Comparison of ENCODE assay signal across 19 cellular contexts in the genomic region with DNA sequence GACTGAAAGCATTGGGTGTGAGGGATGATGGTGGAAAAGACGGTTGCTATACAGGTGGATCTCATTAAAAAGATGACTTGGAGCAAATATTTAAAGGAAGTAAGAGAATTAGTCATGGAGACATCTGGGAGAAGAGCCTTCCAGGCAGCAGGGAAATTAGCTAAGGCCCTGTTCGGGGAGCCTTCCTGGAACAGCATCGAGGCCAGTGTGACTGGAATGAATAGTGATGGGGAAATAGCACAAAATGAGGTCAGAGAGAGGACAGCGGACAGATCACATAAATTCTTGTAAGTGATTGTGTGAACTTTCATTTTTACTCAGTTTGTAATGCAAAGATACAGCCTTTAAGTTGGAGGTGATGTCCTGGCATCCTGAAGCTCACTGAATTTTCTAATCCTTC.
DNase-seq lines count a peak whose midpoint lies in the region; ATAC-seq and TF ChIP-seq lines count a peak whose summit lies in the region.
"Had no signal": no experiment of that assay in that cellular context is flagged by ENCODE, and none has a peak within 500 bp of the region (broad histone marks: within the 10 kb centered on the region; RNA-seq: fewer than 3 reads in every experiment).

No MANE protein-coding gene starts in this region.

- WGBS in heart left ventricle, 4 donors = 65 to 79% (median 75%) methylated on average over 4 of the region's 4 CpGs
- 31% methylated on average over 4 of the region's 4 CpGs for WGBS in mesenchymal stem cell
- WGBS in aorta, 2 donors = 87 to 92% methylated on average over 4 of the region's 4 CpGs

- no peaks in the 10 kb centered on the region for H3K4me1 Mint-ChIP-seq in activated CD4-positive, alpha-beta memory T cell treated with anti-CD3 and anti-CD28 coated beads for 36 hours (ENCODE audit: low read depth)
- H3K4me1 Mint-ChIP-seq: T-helper 17 cell had no signal

- H3K27me3 ChIP-seq in heart left ventricle (no peaks in the 10 kb centered on the region), right atrium auricular region (no peaks in the 10 kb centered on the region), brain microvascular endothelial cell (replicated peaks) (no peaks in the 10 kb centered on the region), mesenchymal stem cell (ENCODE audit: control insufficient read depth in 1 of 2, insufficient read depth in 1 of 2, low read length in 2 of 2) (no peaks in the 10 kb centered on the region), aorta (ENCODE audit: control insufficient read depth in 1 of 2, insufficient read depth in 2 of 2, low read length in 1 of 2) (no peaks in the 10 kb centered on the region)
- H3K27me3 ChIP-seq: esophagus squamous epithelium, neutrophil, tibial nerve had no signal

- TF ChIP-seq CTCF in heart left ventricle (IDR thresholded peaks at IDR 0.05) (no peak), right atrium auricular region (IDR thresholded peaks at IDR 0.05) (no peak), brain microvascular endothelial cell (IDR thresholded peaks at IDR 0.05; ENCODE audit: low read depth, low read length, missing control alignments) (no peak)

- H3K27ac ChIP-seq in heart left ventricle (no peak overlapping the region), right atrium auricular region (no peak overlapping the region), brain microvascular endothelial cell (peak overlapping the region; percentile 54), mesenchymal stem cell (ENCODE audit: low read length, poor library complexity, severe bottlenecking) (no peak overlapping the region), aorta (ENCODE audit: low read depth in 1 of 2, low read length in 2 of 2) (no peak overlapping the region)
- H3K27ac ChIP-seq: A549, esophagus squamous epithelium, neutrophil, tibial nerve had no signal

- H3K27me3 Mint-ChIP-seq in activated CD4-positive, alpha-beta memory T cell treated with anti-CD3 and anti-CD28 coated beads for 36 hours = no peaks in the 10 kb centered on the region
- H3K27me3 Mint-ChIP-seq: T-helper 17 cell had no signal

- no peak overlapping the region for H3K27ac Mint-ChIP-seq in activated CD4-positive, alpha-beta memory T cell treated with anti-CD3 and anti-CD28 coated beads for 36 hours
- H3K27ac Mint-ChIP-seq: T-helper 17 cell had no signal

- H3K36me3 ChIP-seq in heart left ventricle = no peaks in the 10 kb centered on the region
- no peaks in the 10 kb centered on the region for H3K36me3 ChIP-seq in right atrium auricular region
- no peaks in the 10 kb centered on the region for H3K36me3 ChIP-seq in brain microvascular endothelial cell (replicated peaks)
- H3K36me3 ChIP-seq in mesenchymal stem cell (ENCODE audit: control insufficient read depth in 1 of 2, insufficient read depth in 2 of 2, low read depth in 1 of 2, low read length in 2 of 2) = no peaks in the 10 kb centered on the region
- H3K36me3 ChIP-seq in aorta (ENCODE audit: control insufficient read depth in 1 of 2, insufficient read depth in 2 of 2, low read length in 1 of 2) = no peaks in the 10 kb centered on the region
- H3K36me3 ChIP-seq: esophagus squamous epithelium, neutrophil, tibial nerve had no signal

- in situ Hi-C loops in brain microvascular endothelial cell (cut with HindIII; ENCODE audit: low pct_ligation_motif_present, low sequenced_read_pairs) = no loop called here

- H3K79me1 ChIP-seq in mesenchymal stem cell (replicated peaks; ENCODE audit: low read length, poor library complexity, severe bottlenecking) = no peaks in the 10 kb centered on the region

- ATAC-seq in heart left ventricle = peak in 3 of 4 donors; percentile 30 to 90 (median 62)
- ATAC-seq in aorta (ENCODE audit: low FRiP score) = peak; percentile 87
- ATAC-seq: A549, T-helper 17 cell had no signal

- H3K4me1 ChIP-seq in heart left ventricle (no peaks in the 10 kb centered on the region), right atrium auricular region (no peaks in the 10 kb centered on the region), mesenchymal stem cell (ENCODE audit: control insufficient read depth, insufficient read depth, low read depth, low read length) (no peaks in the 10 kb centered on the region), aorta (ENCODE audit: control insufficient read depth in 1 of 2, insufficient read depth in 2 of 2, low read length in 2 of 2) (no peaks in the 10 kb centered on the region)
- H3K4me1 ChIP-seq: A549, esophagus squamous epithelium, tibial nerve had no signal

- no peak overlapping the region for H2AK5ac ChIP-seq in mesenchymal stem cell (ENCODE audit: low read length, severe bottlenecking)

- no peak overlapping the region for H3K4me2 ChIP-seq in mesenchymal stem cell (ENCODE audit: low read length, poor library complexity, severe bottlenecking)
- H3K4me2 ChIP-seq: A549 had no signal

- H3K23ac ChIP-seq in mesenchymal stem cell (ENCODE audit: low read length in 2 of 2) = no peak overlapping the region

- no peaks in the 10 kb centered on the region for H3K36me3 Mint-ChIP-seq in activated CD4-positive, alpha-beta memory T cell treated with anti-CD3 and anti-CD28 coated beads for 36 hours

- peak in 2 of 5 donors; percentile 19 to 33 for DNase-seq in heart left ventricle
- no peak for DNase-seq in right atrium auricular region (ENCODE audit: low spot score)
- peak; percentile 81 for DNase-seq in brain microvascular endothelial cell
- peak; percentile 85 for DNase-seq in mesenchymal stem cell
- DNase-seq in aorta = peak in 1 of 2 donors; percentile 54
- no peak for DNase-seq in NCI-H748 treated with DMSO at 0.1 percent for 48 hours (lab: John Stamatoyannopoulos, UW)
- no peak for DNase-seq in NCI-H2081 treated with DMSO at 0.1 percent for 48 hours (lab: John Stamatoyannopoulos, UW)
- no peak for DNase-seq in activated CD4-positive, alpha-beta memory T cell treated with anti-CD3 and anti-CD28 coated beads for 36 hours
- DNase-seq: activated CD4-positive, CD25-positive, alpha-beta regulatory T cell treated with anti-CD3 and anti-CD28 coated beads, Interleukin-2, amount 50 U/mL, for 72 hours; activated gamma-delta T cell treated with Interleukin-2 at 50 U/mL for 16 hours; Calu3; esophagus squamous epithelium; GF-D8; Kasumi-1; NCI-H1417 treated with DMSO at 0.1 percent for 48 hours; T-helper 17 cell had no signal

- no peak overlapping the region for H3K4ac ChIP-seq in mesenchymal stem cell (ENCODE audit: low read depth in 1 of 2, low read length in 2 of 2)

- H3K9me3 ChIP-seq in heart left ventricle (no peaks in the 10 kb centered on the region), right atrium auricular region (no peaks in the 10 kb centered on the region), mesenchymal stem cell (ENCODE audit: control insufficient read depth, low read length) (no peaks in the 10 kb centered on the region), aorta (ENCODE audit: control insufficient read depth, low read length) (no peaks in the 10 kb centered on the region)
- H3K9me3 ChIP-seq: A549, esophagus squamous epithelium, neutrophil, tibial nerve had no signal

- no peak overlapping the region for H4K91ac ChIP-seq in mesenchymal stem cell (ENCODE audit: low read length)

- CTCF ChIA-PET in activated CD4-positive, alpha-beta memory T cell treated with anti-CD3 and anti-CD28 coated beads for 36 hours (lab: Charles Lee) = no interaction called here

- H3K9ac ChIP-seq in mesenchymal stem cell (ENCODE audit: low read length) = peak overlapping the region; percentile 62

- H3K9me3 Mint-ChIP-seq in activated CD4-positive, alpha-beta memory T cell treated with anti-CD3 and anti-CD28 coated beads for 36 hours = peaks cover 8% of the 10 kb centered on the region

- H2BK120ac ChIP-seq in mesenchymal stem cell (ENCODE audit: low read depth, low read length) = no peak overlapping the region

- H3K18ac ChIP-seq in mesenchymal stem cell (ENCODE audit: low read depth in 1 of 2, low read length in 2 of 2) = no peak overlapping the region

- H3K4me3 Mint-ChIP-seq in activated CD4-positive, alpha-beta memory T cell treated with anti-CD3 and anti-CD28 coated beads for 36 hours = no peak overlapping the region
- H3K4me3 Mint-ChIP-seq: T-helper 17 cell had no signal

- TF ChIP-seq POLR2A in heart left ventricle (IDR thresholded peaks at IDR 0.05) = no peak

- no peak overlapping the region for H2BK15ac ChIP-seq in mesenchymal stem cell (ENCODE audit: low read depth, poor library complexity, severe bottlenecking)

- H2BK5ac ChIP-seq in mesenchymal stem cell (ENCODE audit: low read depth, low read length, poor library complexity, severe bottlenecking) = no peak overlapping the region

- POLR2A ChIA-PET in activated CD4-positive, alpha-beta memory T cell treated with anti-CD3 and anti-CD28 coated beads for 36 hours (lab: Charles Lee) = no interaction called here

- H3K14ac ChIP-seq in mesenchymal stem cell (ENCODE audit: low read length in 2 of 2) = no peak overlapping the region

- H2BK12ac ChIP-seq in mesenchymal stem cell (ENCODE audit: low read length in 2 of 2) = no peak overlapping the region

- no peak overlapping the region for H2AFZ ChIP-seq in mesenchymal stem cell (ENCODE audit: low read depth, low read length)

- H3K4me3 ChIP-seq in heart left ventricle (no peak overlapping the region), right atrium auricular region (no peak overlapping the region), brain microvascular endothelial cell (ENCODE audit: low read depth, low read length) (no peak overlapping the region), mesenchymal stem cell (ENCODE audit: insufficient read depth in 1 of 2, low read depth in 1 of 2, low read length in 2 of 2) (peak overlapping the region in 1 of 2 experiments; percentile 9), aorta (ENCODE audit: low read length in 2 of 2) (no peak overlapping the region)
- H3K4me3 ChIP-seq: A549, esophagus squamous epithelium, tibial nerve had no signal

- intact Hi-C loops in heart left ventricle (cut with DNase I) = no loop called here
- intact Hi-C loops in aorta (cut with DNase I) = no loop called here
- intact Hi-C loops in activated CD4-positive, alpha-beta memory T cell treated with anti-CD3 and anti-CD28 coated beads for 36 hours (cut with micrococcal nuclease) = no loop called here

- H4K8ac ChIP-seq in mesenchymal stem cell (ENCODE audit: low read length) = no peak overlapping the region

Comparison
In these comparisons a context has a peak if more than half of its experiments do, and no peak if none do; other contexts are left out.
1. DNase-seq: peak in brain microvascular endothelial cell (single experiment) and mesenchymal stem cell (single experiment); none in right atrium auricular region (single experiment), NCI-H748 treated with DMSO at 0.1 percent for 48 hours (single experiment), NCI-H2081 treated with DMSO at 0.1 percent for 48 hours (single experiment) and activated CD4-positive, alpha-beta memory T cell treated with anti-CD3 and anti-CD28 coated beads for 36 hours (single experiment).